ENCODE assay signal across 30 cellular contexts in the genomic region with DNA sequence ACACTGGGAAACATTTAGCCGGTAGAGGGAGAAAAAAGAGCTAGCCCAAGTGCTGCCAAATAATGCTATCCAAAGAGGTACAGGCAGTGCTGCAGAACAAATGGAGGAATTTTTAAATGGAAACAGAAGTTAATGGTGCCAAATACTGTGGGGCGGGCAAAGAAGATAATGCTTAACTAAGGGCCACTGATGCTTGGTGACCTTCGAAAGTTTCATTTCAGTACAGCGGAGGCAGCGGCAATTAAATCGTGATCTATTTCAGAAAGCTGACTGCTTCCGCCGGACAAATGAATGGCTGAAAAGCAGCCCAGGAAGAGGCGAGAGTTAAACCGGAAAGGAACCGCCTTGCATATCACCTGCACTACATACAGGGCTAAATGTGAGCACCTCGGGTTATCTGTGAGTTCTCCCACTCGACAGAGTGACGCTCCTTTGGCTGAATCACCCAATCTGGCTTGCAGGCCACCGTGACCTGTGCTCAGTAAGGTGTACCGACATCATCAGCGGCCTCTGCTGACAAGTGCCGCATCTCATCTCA. TPM values are rescaled to one million over a fixed set of nuclear protein-coding genes. Genes with fewer than 3 reads are reported as not detected.
A peak's percentile ranks its signal among the peaks of the same experiment; 100 is the strongest.
DNase-seq lines count a peak whose midpoint lies in the region; ATAC-seq, FAIRE-seq and TF ChIP-seq lines count a peak whose summit lies in the region.
"Had no signal": no experiment of that assay in that cellular context is flagged by ENCODE, and none has a peak within 500 bp of the region (broad histone marks: within the 10 kb centered on the region; RNA-seq: fewer than 3 reads in every experiment).

No MANE protein-coding gene starts in this region.

- no peak for FAIRE-seq in GM19239 (lab: Jason Lieb, UNC)
- FAIRE-seq: GM12892 had no signal

- H3K36me3 ChIP-seq in right atrium auricular region (no peaks in the 10 kb centered on the region), upper lobe of right lung (no peaks in the 10 kb centered on the region)
- H3K36me3 ChIP-seq: cardiac muscle cell, gastrocnemius medialis, HAP-1, ovary, thoracic aorta had no signal

- H3K36me3 Mint-ChIP-seq in brain, result no peaks in the 10 kb centered on the region
- H3K36me3 Mint-ChIP-seq in nephron progenitor cell (ENCODE audit: low read depth), result no peaks in the 10 kb centered on the region
- H3K36me3 Mint-ChIP-seq: CD4-positive, CD25-positive, alpha-beta regulatory T cell; naive B cell; stimulated activated memory B cell treated with anti-CD40 and anti-IgM and Interleukin-4, amounts not matched to agents 10 μg/mL and 1 μg/mL and 100 μg/mL, for 72 hours had no signal

- H3K4me3 Mint-ChIP-seq in brain (no peak overlapping the region), nephron progenitor cell (no peak overlapping the region)
- H3K4me3 Mint-ChIP-seq: activated CD4-positive, alpha-beta T cell treated with anti-CD3 and anti-CD28 coated beads, Interleukin-2, amount 10 ng/mL, durations not matched to agents 7 days and 5 days; activated naive CD8-positive, alpha-beta T cell treated with anti-CD3 and anti-CD28 coated beads, Interleukin-2, amount 50 U/mL, for 24 hours; CD4-positive, CD25-positive, alpha-beta regulatory T cell; stimulated activated memory B cell treated with anti-CD40 and anti-IgM and Interleukin-4, amounts not matched to agents 10 μg/mL and 1 μg/mL and 100 μg/mL, for 72 hours had no signal

- H3K27me3 ChIP-seq in right atrium auricular region (no peaks in the 10 kb centered on the region), upper lobe of right lung (no peaks in the 10 kb centered on the region)
- H3K27me3 ChIP-seq: cardiac muscle cell, gastrocnemius medialis, ovary had no signal

- intact Hi-C loops in upper lobe of right lung (cut with DNase I), result no loop called here

- TF ChIP-seq CTCF in brain (conservative IDR thresholded peaks at IDR 0.05) (no peak), right atrium auricular region (IDR thresholded peaks at IDR 0.05) (peak in 1 of 2 donors; percentile 13), nephron progenitor cell (IDR thresholded peaks at IDR 0.05) (no peak), upper lobe of right lung (IDR thresholded peaks at IDR 0.05) (no peak)

- DNase-seq in HK-2 (ENCODE audit: unreplicated experiment) (peak; percentile 22), right atrium auricular region (ENCODE audit: low spot score) (no peak), nephron progenitor cell (no peak), NCI-H146 (lab: John Stamatoyannopoulos, UW) (no peak), mucosa of gallbladder (ENCODE audit: low spot score) (no peak), GM19239 (ENCODE audit: insufficient read length, low spot score) (no peak), upper lobe of right lung (no peak)
- DNase-seq: activated CD4-positive, alpha-beta T cell treated with anti-CD3 and anti-CD28 coated beads, Interleukin-2, amount 10 ng/mL, durations not matched to agents 7 days and 5 days; activated CD8-positive, alpha-beta memory T cell treated with anti-CD3 and anti-CD28 coated beads, Interleukin-2, amount 50 U/mL, for 48 hours; activated effector memory CD4-positive, alpha-beta T cell treated with Interleukin-2 at 50 U/mL for 16 hours; activated naive CD8-positive, alpha-beta T cell treated with anti-CD3 and anti-CD28 coated beads, Interleukin-2, amount 50 U/mL, for 24 hours; CD4-positive, CD25-positive, alpha-beta regulatory T cell; DMS79 treated with DMSO at 0.1 percent for 48 hours; erythroblast; gastrocnemius medialis; naive B cell; NCI-H1694 treated with DMSO at 0.1 percent for 48 hours; NCI-H82; ovary; SHP77; stimulated activated CD4-positive, alpha-beta T cell treated with anti-CD3 and anti-CD28 coated beads, Interleukin-1b, Interleukin-23, amount 100 ng/mL, for 48 hours had no signal

- no peaks in the 10 kb centered on the region for H3K9me3 Mint-ChIP-seq in brain
- no peaks in the 10 kb centered on the region for H3K9me3 Mint-ChIP-seq in nephron progenitor cell
- H3K9me3 Mint-ChIP-seq: activated CD4-positive, alpha-beta T cell treated with anti-CD3 and anti-CD28 coated beads, Interleukin-2, amount 10 ng/mL, durations not matched to agents 7 days and 5 days; activated naive CD8-positive, alpha-beta T cell treated with anti-CD3 and anti-CD28 coated beads, Interleukin-2, amount 50 U/mL, for 24 hours; naive B cell; stimulated activated memory B cell treated with anti-CD40 and anti-IgM and Interleukin-4, amounts not matched to agents 10 μg/mL and 1 μg/mL and 100 μg/mL, for 72 hours had no signal

- H3K27ac ChIP-seq in right atrium auricular region (peak overlapping the region in 1 of 2 donors; percentile 50), upper lobe of right lung (no peak overlapping the region)
- H3K27ac ChIP-seq: cardiac muscle cell, gastrocnemius medialis, KMS-11, ovary, thoracic aorta had no signal

- H3K27me3 Mint-ChIP-seq in brain (no peaks in the 10 kb centered on the region), nephron progenitor cell (ENCODE audit: low read depth, poor library complexity) (no peaks in the 10 kb centered on the region)
- H3K27me3 Mint-ChIP-seq: activated CD4-positive, alpha-beta T cell treated with anti-CD3 and anti-CD28 coated beads, Interleukin-2, amount 10 ng/mL, durations not matched to agents 7 days and 5 days; activated naive CD8-positive, alpha-beta T cell treated with anti-CD3 and anti-CD28 coated beads, Interleukin-2, amount 50 U/mL, for 24 hours; CD4-positive, CD25-positive, alpha-beta regulatory T cell had no signal

- H3K4me3 ChIP-seq in right atrium auricular region, result peak overlapping the region; percentile 26 to 29
- H3K4me3 ChIP-seq in upper lobe of right lung, result no peak overlapping the region
- H3K4me3 ChIP-seq: cardiac muscle cell, gastrocnemius medialis, HAP-1, lung, ovary, thoracic aorta had no signal

- peak overlapping the region in 3 of 5 experiments; percentile 14 to 44 (median 16) for H3K27ac Mint-ChIP-seq in brain
- H3K27ac Mint-ChIP-seq in nephron progenitor cell, result peak overlapping the region; percentile 41
- H3K27ac Mint-ChIP-seq: activated CD4-positive, alpha-beta T cell treated with anti-CD3 and anti-CD28 coated beads, Interleukin-2, amount 10 ng/mL, durations not matched to agents 7 days and 5 days; activated naive CD8-positive, alpha-beta T cell treated with anti-CD3 and anti-CD28 coated beads, Interleukin-2, amount 50 U/mL, for 24 hours; stimulated activated memory B cell treated with anti-CD40 and anti-IgM and Interleukin-4, amounts not matched to agents 10 μg/mL and 1 μg/mL and 100 μg/mL, for 72 hours had no signal

- H3K9me3 ChIP-seq in right atrium auricular region (no peaks in the 10 kb centered on the region), upper lobe of right lung (no peaks in the 10 kb centered on the region)
- H3K9me3 ChIP-seq: gastrocnemius medialis, HAP-1, ovary, thoracic aorta had no signal

- ATAC-seq in upper lobe of right lung, result no peak
- ATAC-seq: activated naive CD8-positive, alpha-beta T cell treated with anti-CD3 and anti-CD28 coated beads, Interleukin-2, amount 50 U/mL, for 24 hours; gastrocnemius medialis; stimulated activated memory B cell treated with anti-CD40 and anti-IgM and Interleukin-4, amounts not matched to agents 10 μg/mL and 1 μg/mL and 100 μg/mL, for 72 hours had no signal

- peaks cover 95% of the 10 kb centered on the region for H3K4me1 Mint-ChIP-seq in brain
- peaks cover 72% of the 10 kb centered on the region for H3K4me1 Mint-ChIP-seq in nephron progenitor cell
- H3K4me1 Mint-ChIP-seq: activated CD4-positive, alpha-beta T cell treated with anti-CD3 and anti-CD28 coated beads, Interleukin-2, amount 10 ng/mL, durations not matched to agents 7 days and 5 days; activated naive CD8-positive, alpha-beta T cell treated with anti-CD3 and anti-CD28 coated beads, Interleukin-2, amount 50 U/mL, for 24 hours; CD4-positive, CD25-positive, alpha-beta regulatory T cell; naive B cell; stimulated activated memory B cell treated with anti-CD40 and anti-IgM and Interleukin-4, amounts not matched to agents 10 μg/mL and 1 μg/mL and 100 μg/mL, for 72 hours had no signal

- H3K4me1 ChIP-seq in right atrium auricular region (no peaks in the 10 kb centered on the region), upper lobe of right lung (no peaks in the 10 kb centered on the region)
- H3K4me1 ChIP-seq: gastrocnemius medialis, HAP-1 had no signal

RNA-seq across cellular contexts. Expression of gene CADM1, which starts 42.1 kb away (rescaled TPM):
- polyA plus RNA-seq in brain (ENCODE audit: insufficient read depth, low read depth, low replicate concordance), result 68.5 TPM
- total RNA-seq in right atrium auricular region, result 10 to 100 TPM; 19.8 to 33.9 TPM
- 20.3 TPM for total RNA-seq in mucosa of gallbladder
- total RNA-seq in upper lobe of right lung, result 222 TPM
- total RNA-seq: HT-29 had no signal
